8 cellular contexts compared by ENCODE assay signal in genomic region chr9:34430843-34431437, GRCh38. TPM values are rescaled to one million over a fixed set of nuclear protein-coding genes. Genes with fewer than 3 reads are reported as not detected.
DNase-seq lines count a peak whose midpoint lies in the region; ATAC-seq lines count a peak whose summit lies in the region.

No MANE protein-coding gene starts in this region.

- ATAC-seq in HG03460 (IDR thresholded peaks at IDR 0.05; ENCODE audit: unreplicated experiment) (no peak), GM18907 (IDR thresholded peaks at IDR 0.05; ENCODE audit: unreplicated experiment) (no peak)

- DNase-seq in C1 segment of cervical spinal cord (lab: John Stamatoyannopoulos, UW) (peak in 10 of 14 donors; percentile 5 to 96 (median 20)), HK-2 (ENCODE audit: unreplicated experiment) (peak; percentile 26), OCI-M1 (lab: John Stamatoyannopoulos, UW) (peak; percentile 41), ecto neural progenitor cell (ENCODE audit: low spot score) (peak; percentile 66), lung microvascular endothelial cell (ENCODE audit: low read depth in 2 of 2) (peak; percentile 78 to 83), KG1 (lab: John Stamatoyannopoulos, UW) (no peak)

RNA-seq across cellular contexts. Expression of gene FAM219A, which starts 27.4 kb away (rescaled TPM):
- total RNA-seq in lung microvascular endothelial cell, result 4.0 and 4.8 TPM in 2 replicates

RNA-seq across cellular contexts. Expression of gene DNAI1, which starts 27.7 kb away (rescaled TPM):
- total RNA-seq in lung microvascular endothelial cell, result not detected in 2 replicates

RNA-seq across cellular contexts. Expression of gene MYORG, which starts 54.2 kb away (rescaled TPM):
- 1.7 and 2.6 TPM in 2 replicates for total RNA-seq in lung microvascular endothelial cell
